11 cellular contexts compared by ENCODE assay signal in genomic region chr15:57551717-57552677, GRCh38. TPM values are rescaled to one million over a fixed set of nuclear protein-coding genes. Genes with fewer than 3 reads are reported as not detected.
DNase-seq lines count a peak whose midpoint lies in the region; ATAC-seq and TF ChIP-seq lines count a peak whose summit lies in the region.
"Had no signal": no experiment of that assay in that cellular context is flagged by ENCODE, and none has a peak within 500 bp of the region (broad histone marks: within the 10 kb centered on the region; RNA-seq: fewer than 3 reads in every experiment).

No MANE protein-coding gene starts in this region.

- peak; percentile 52 for DNase-seq in BJ (ENCODE audit: low read depth)
- DNase-seq in NCI-H69 (lab: John Stamatoyannopoulos, UW): peak; percentile 23
- DNase-seq in epithelial cell of prostate (ENCODE audit: low read depth, low spot score): no peak
- DNase-seq in glutamatergic neuron: no peak
- DNase-seq in naive thymus-derived CD8-positive, alpha-beta T cell: no peak
- DNase-seq in NCI-H524 (lab: John Stamatoyannopoulos, UW): no peak
- DNase-seq: tibial artery had no signal

- H3K27ac ChIP-seq in epithelial cell of prostate: peak overlapping the region; percentile 61
- H3K27ac ChIP-seq: tibial artery had no signal

- H3K4me1 Mint-ChIP-seq in nephron (peaks cover 65% of the 10 kb centered on the region), glutamatergic neuron (ENCODE audit: low read depth, unreplicated experiment) (peaks cover 40% of the 10 kb centered on the region)
- H3K4me1 Mint-ChIP-seq in naive thymus-derived CD8-positive, alpha-beta T cell: no peaks in the 10 kb centered on the region
- H3K4me1 Mint-ChIP-seq: activated naive CD4-positive, alpha-beta T cell treated with anti-CD3 and anti-CD28 coated beads, Interleukin-2, amount 50 U/mL, for 24 hours had no signal

- H3K4me3 ChIP-seq in BJ (ENCODE audit: low read depth, low read length): no peak overlapping the region
- H3K4me3 ChIP-seq: tibial artery had no signal

- peak overlapping the region; percentile 90 to 98 (median 93) for H3K27ac Mint-ChIP-seq in nephron
- no peak overlapping the region for H3K27ac Mint-ChIP-seq in glutamatergic neuron (ENCODE audit: unreplicated experiment)
- peak overlapping the region in 1 of 10 donors; percentile 18 for H3K27ac Mint-ChIP-seq in naive thymus-derived CD8-positive, alpha-beta T cell
- H3K27ac Mint-ChIP-seq: activated naive CD4-positive, alpha-beta T cell treated with anti-CD3 and anti-CD28 coated beads, Interleukin-2, amount 50 U/mL, for 24 hours; natural killer cell treated with Interleukin-12 subunit alpha and Interleukin-12 subunit beta and Interleukin-15 and Interleukin-18, amount 100 ng/mL, for 72 hours had no signal

- H3K36me3 Mint-ChIP-seq in nephron (ENCODE audit: low read depth): peaks cover 25% of the 10 kb centered on the region
- H3K36me3 Mint-ChIP-seq in glutamatergic neuron (ENCODE audit: unreplicated experiment): no peaks in the 10 kb centered on the region
- no peaks in the 10 kb centered on the region for H3K36me3 Mint-ChIP-seq in naive thymus-derived CD8-positive, alpha-beta T cell
- H3K36me3 Mint-ChIP-seq: activated naive CD4-positive, alpha-beta T cell treated with anti-CD3 and anti-CD28 coated beads, Interleukin-2, amount 50 U/mL, for 24 hours; natural killer cell treated with Interleukin-12 subunit alpha and Interleukin-12 subunit beta and Interleukin-15 and Interleukin-18, amount 100 ng/mL, for 72 hours had no signal

- CTCF ChIA-PET in BJ (lab: Yijun Ruan, JAX): interaction anchor here (0.6 to 4.1 kb wide), 7 partner anchors 8 to 309 kb away, joined by 3 to 33 read pairs (median 4); no protein-coding TSS in a partner anchor

- H3K9me3 Mint-ChIP-seq in nephron: no peaks in the 10 kb centered on the region
- peaks cover 2% of the 10 kb centered on the region for H3K9me3 Mint-ChIP-seq in glutamatergic neuron (ENCODE audit: unreplicated experiment)
- no peaks in the 10 kb centered on the region for H3K9me3 Mint-ChIP-seq in naive thymus-derived CD8-positive, alpha-beta T cell
- H3K9me3 Mint-ChIP-seq: activated naive CD4-positive, alpha-beta T cell treated with anti-CD3 and anti-CD28 coated beads, Interleukin-2, amount 50 U/mL, for 24 hours; natural killer cell treated with Interleukin-12 subunit alpha and Interleukin-12 subunit beta and Interleukin-15 and Interleukin-18, amount 100 ng/mL, for 72 hours had no signal

- POLR2A ChIA-PET in BJ (lab: Charles Lee): interaction anchor here (0.6 kb wide), 1 partner anchor 377 kb away, joined by 5 read pairs; no protein-coding TSS in a partner anchor
- POLR2A ChIA-PET in naive thymus-derived CD8-positive, alpha-beta T cell (lab: Charles Lee): no interaction called here

- ATAC-seq in naive thymus-derived CD8-positive, alpha-beta T cell: no peak
- ATAC-seq in HG03135 (IDR thresholded peaks at IDR 0.05; ENCODE audit: unreplicated experiment): no peak
- ATAC-seq: natural killer cell treated with Interleukin-12 subunit alpha and Interleukin-12 subunit beta and Interleukin-15 and Interleukin-18, amount 100 ng/mL, for 72 hours had no signal

- no peaks in the 10 kb centered on the region for H3K27me3 ChIP-seq in BJ (ENCODE audit: control insufficient read depth, insufficient read depth, low read length)
- H3K27me3 ChIP-seq: tibial artery had no signal

- TF ChIP-seq CTCF in BJ (IDR thresholded peaks at IDR 0.05; ENCODE audit: insufficient read depth, low read depth, low read length) (no peak), nephron (IDR thresholded peaks at IDR 0.05; ENCODE audit: unreplicated experiment in 3 of 3) (no peak), glutamatergic neuron (IDR thresholded peaks at IDR 0.05; ENCODE audit: partially characterized antibody, unreplicated experiment) (no peak)

- peak overlapping the region in 2 of 3 experiments; percentile 6 to 22 for H3K4me3 Mint-ChIP-seq in nephron
- no peak overlapping the region for H3K4me3 Mint-ChIP-seq in glutamatergic neuron (ENCODE audit: unreplicated experiment)
- no peak overlapping the region for H3K4me3 Mint-ChIP-seq in naive thymus-derived CD8-positive, alpha-beta T cell
- H3K4me3 Mint-ChIP-seq: activated naive CD4-positive, alpha-beta T cell treated with anti-CD3 and anti-CD28 coated beads, Interleukin-2, amount 50 U/mL, for 24 hours; natural killer cell treated with Interleukin-12 subunit alpha and Interleukin-12 subunit beta and Interleukin-15 and Interleukin-18, amount 100 ng/mL, for 72 hours had no signal

- no peaks in the 10 kb centered on the region for H3K36me3 ChIP-seq in BJ (ENCODE audit: control insufficient read depth, insufficient read depth, low read length)

- no peaks in the 10 kb centered on the region for H3K27me3 Mint-ChIP-seq in nephron (ENCODE audit: low read depth)
- H3K27me3 Mint-ChIP-seq in glutamatergic neuron (ENCODE audit: unreplicated experiment): peaks cover 5% of the 10 kb centered on the region
- peaks cover 0 to 11% (median 1%) of the 10 kb centered on the region in 5 donors for H3K27me3 Mint-ChIP-seq in naive thymus-derived CD8-positive, alpha-beta T cell
- H3K27me3 Mint-ChIP-seq: activated naive CD4-positive, alpha-beta T cell treated with anti-CD3 and anti-CD28 coated beads, Interleukin-2, amount 50 U/mL, for 24 hours had no signal

RNA-seq across cellular contexts. Expression of gene MYZAP, which starts 39.7 kb away (rescaled TPM):
- polyA plus RNA-seq in BJ (2011; rRNA removed): 0.11 and 0.45 TPM in 2 replicates
- 0.09 TPM in 1 of 2 replicates, not detected in the other for polyA minus RNA-seq in BJ (2011; rRNA and poly(A)+ RNA removed)
- not detected for total RNA-seq in glutamatergic neuron (ENCODE audit: unreplicated experiment)
- not detected for total RNA-seq in naive thymus-derived CD8-positive, alpha-beta T cell
- polyA plus RNA-seq in naive thymus-derived CD8-positive, alpha-beta T cell: under 1 TPM in 2 of 3 donors, not detected in 1; 0.20 to 0.26 TPM
- total RNA-seq: natural killer cell treated with Interleukin-12 subunit alpha and Interleukin-12 subunit beta and Interleukin-15 and Interleukin-18, amount 100 ng/mL, for 72 hours had no signal

Comparison
In these comparisons a context has a peak if more than half of its experiments do, and no peak if none do; other contexts are left out.
1. DNase-seq: peak in BJ (single experiment) and NCI-H69 (single experiment); none in epithelial cell of prostate (single experiment), glutamatergic neuron (single experiment), naive thymus-derived CD8-positive, alpha-beta T cell (0 of 10) and NCI-H524 (0 of 2).
2. H3K4me3 Mint-ChIP-seq: peak in nephron (2 of 3); none in glutamatergic neuron (single experiment) and naive thymus-derived CD8-positive, alpha-beta T cell (0 of 10).